In the genomic region with DNA sequence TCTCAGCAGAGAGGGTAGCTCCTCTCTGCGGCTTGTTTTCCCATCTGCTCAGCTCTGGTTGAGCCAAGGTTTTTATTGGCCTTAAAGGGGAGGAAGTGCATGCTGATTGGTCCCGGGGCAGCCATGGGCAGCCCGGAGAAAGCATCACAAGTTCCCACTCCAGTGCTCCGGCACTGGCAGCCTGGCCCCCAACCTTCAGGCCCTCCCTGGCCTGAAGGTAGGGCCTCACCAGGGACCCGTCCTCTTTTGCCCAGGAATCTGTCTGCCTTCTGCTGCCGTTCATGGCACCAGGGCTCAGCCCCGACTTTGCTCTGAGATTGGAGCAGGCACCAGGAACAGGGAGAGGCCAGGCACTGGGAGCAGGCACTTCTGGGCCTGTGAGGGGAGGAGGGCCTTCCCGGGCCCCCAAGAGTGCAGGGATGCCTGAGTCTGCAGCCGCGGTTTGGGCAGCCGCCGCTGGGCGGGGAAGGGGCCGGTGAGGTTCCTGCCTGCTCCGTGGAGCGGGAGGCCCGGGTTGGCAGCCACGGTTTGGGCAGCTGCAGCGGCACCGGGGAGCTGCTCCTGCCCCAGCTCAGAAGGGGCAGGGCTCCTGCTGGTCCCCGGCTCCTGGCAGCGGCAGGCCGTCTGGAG, we compare ENCODE assay signal across 11 cellular contexts. TPM values are rescaled to one million over a fixed set of nuclear protein-coding genes. Genes with fewer than 3 reads are reported as not detected.
A peak's percentile ranks its signal among the peaks of the same experiment; 100 is the strongest.
DNase-seq lines count a peak whose midpoint lies in the region; ATAC-seq and TF ChIP-seq lines count a peak whose summit lies in the region.
"Had no signal": no experiment of that assay in that cellular context is flagged by ENCODE, and none has a peak within 500 bp of the region (broad histone marks: within the 10 kb centered on the region; RNA-seq: fewer than 3 reads in every experiment).

No MANE protein-coding gene starts in this region.

- H3K4me1 ChIP-seq in effector memory CD4-positive, alpha-beta T cell (ENCODE audit: control insufficient read depth, insufficient read depth, low read length, poor library complexity, severe bottlenecking): no peaks in the 10 kb centered on the region

- no peaks in the 10 kb centered on the region for H3K36me3 ChIP-seq in effector memory CD4-positive, alpha-beta T cell (ENCODE audit: control insufficient read depth, insufficient read depth, low read length)
- H3K36me3 ChIP-seq: thyroid gland had no signal

- DNase-seq in GM13976 (ENCODE audit: low spot score): peak; percentile 47
- peak; percentile 79 for DNase-seq in NCI-H748 (lab: John Stamatoyannopoulos, UW; ENCODE audit: unreplicated experiment)
- peak; percentile 48 for DNase-seq in fibroblast of mammary gland (ENCODE audit: low read depth)
- DNase-seq in sciatic nerve (ENCODE audit: low spot score): no peak
- DNase-seq in stimulated activated effector memory CD8-positive, alpha-beta T cell treated with anti-CD3 and anti-CD28 coated beads, Interleukin-12 subunit alpha, Interleukin-12 subunit beta, amount 100 ng/mL, for 72 hours (ENCODE audit: low spot score in 2 of 2): no peak
- no peak for DNase-seq in MV-4-11 (lab: John Stamatoyannopoulos, UW)
- no peak for DNase-seq in effector memory CD4-positive, alpha-beta T cell
- DNase-seq: T-helper 9 cell, thyroid gland had no signal

- intact Hi-C loops in sciatic nerve (cut with DNase I): no loop called here

- H3K4me1 Mint-ChIP-seq in stimulated activated effector memory CD8-positive, alpha-beta T cell treated with anti-CD3 and anti-CD28 coated beads, Interleukin-12 subunit alpha, Interleukin-12 subunit beta, amount 100 ng/mL, for 72 hours: no peaks in the 10 kb centered on the region

- H3K9me3 ChIP-seq in effector memory CD4-positive, alpha-beta T cell (ENCODE audit: control insufficient read depth, low read length): no peaks in the 10 kb centered on the region
- H3K9me3 ChIP-seq: thyroid gland had no signal

- H3K4me3 ChIP-seq in fibroblast of mammary gland (ENCODE audit: control insufficient read depth, low read depth, low read length): peak overlapping the region; percentile 13
- no peak overlapping the region for H3K4me3 ChIP-seq in effector memory CD4-positive, alpha-beta T cell (ENCODE audit: insufficient read depth, low read depth, low read length, poor library complexity, severe bottlenecking)
- H3K4me3 ChIP-seq: thyroid gland had no signal

- in situ Hi-C loops in GM13976 (cut with MboI; ENCODE audit: low sequenced_read_pairs, unreplicated experiment): no loop called here

- H3K36me3 Mint-ChIP-seq in stimulated activated effector memory CD8-positive, alpha-beta T cell treated with anti-CD3 and anti-CD28 coated beads, Interleukin-12 subunit alpha, Interleukin-12 subunit beta, amount 100 ng/mL, for 72 hours: peaks cover 8% of the 10 kb centered on the region
- H3K36me3 Mint-ChIP-seq: brain had no signal

- H3K9me3 Mint-ChIP-seq in stimulated activated effector memory CD8-positive, alpha-beta T cell treated with anti-CD3 and anti-CD28 coated beads, Interleukin-12 subunit alpha, Interleukin-12 subunit beta, amount 100 ng/mL, for 72 hours: no peaks in the 10 kb centered on the region

- no peak for TF ChIP-seq CTCF in GM13976 (IDR thresholded peaks at IDR 0.05; ENCODE audit: borderline replicate concordance, control extremely low read depth, extremely low read depth, insufficient read depth, missing control alignments)
- TF ChIP-seq CTCF in fibroblast of mammary gland (conservative IDR thresholded peaks at IDR 0.05; ENCODE audit: control insufficient read depth, insufficient read depth, low read depth, low read length): no peak

- ATAC-seq in sciatic nerve (peak; percentile 85), HG03432 (IDR thresholded peaks at IDR 0.05; ENCODE audit: unreplicated experiment) (no peak)
- ATAC-seq in stimulated activated effector memory CD8-positive, alpha-beta T cell treated with anti-CD3 and anti-CD28 coated beads, Interleukin-12 subunit alpha, Interleukin-12 subunit beta, amount 100 ng/mL, for 72 hours: no peak

- no peak overlapping the region for H3K4me3 Mint-ChIP-seq in stimulated activated effector memory CD8-positive, alpha-beta T cell treated with anti-CD3 and anti-CD28 coated beads, Interleukin-12 subunit alpha, Interleukin-12 subunit beta, amount 100 ng/mL, for 72 hours
- H3K4me3 Mint-ChIP-seq: brain had no signal

- H3K27ac Mint-ChIP-seq in stimulated activated effector memory CD8-positive, alpha-beta T cell treated with anti-CD3 and anti-CD28 coated beads, Interleukin-12 subunit alpha, Interleukin-12 subunit beta, amount 100 ng/mL, for 72 hours: no peak overlapping the region
- H3K27ac Mint-ChIP-seq: brain had no signal

- no peak overlapping the region for H3K27ac ChIP-seq in effector memory CD4-positive, alpha-beta T cell (ENCODE audit: insufficient read depth, low read length, poor library complexity, severe bottlenecking)
- H3K27ac ChIP-seq: thyroid gland had no signal

- H3K27me3 ChIP-seq in effector memory CD4-positive, alpha-beta T cell (replicated peaks; ENCODE audit: control insufficient read depth, insufficient read depth, low read length, poor library complexity, severe bottlenecking): no peaks in the 10 kb centered on the region
- H3K27me3 ChIP-seq: thyroid gland had no signal

RNA-seq across cellular contexts. Expression of gene ILKAP, which starts 17.5 kb away (rescaled TPM):
- total RNA-seq in sciatic nerve: 61.7 TPM

RNA-seq across cellular contexts. Expression of gene HES6, which starts 18.8 kb away (rescaled TPM):
- 6.1 TPM for total RNA-seq in sciatic nerve

Comparison
In these comparisons a context has a peak if more than half of its experiments do, and no peak if none do; other contexts are left out.
1. DNase-seq: peak in GM13976 (single experiment), NCI-H748 (single experiment) and fibroblast of mammary gland (single experiment); none in sciatic nerve (single experiment), stimulated activated effector memory CD8-positive, alpha-beta T cell treated with anti-CD3 and anti-CD28 coated beads, Interleukin-12 subunit alpha, Interleukin-12 subunit beta, amount 100 ng/mL, for 72 hours (0 of 2), MV-4-11 (single experiment) and effector memory CD4-positive, alpha-beta T cell (0 of 3).